ENCODE assay signal across 15 cellular contexts in the genomic region with DNA sequence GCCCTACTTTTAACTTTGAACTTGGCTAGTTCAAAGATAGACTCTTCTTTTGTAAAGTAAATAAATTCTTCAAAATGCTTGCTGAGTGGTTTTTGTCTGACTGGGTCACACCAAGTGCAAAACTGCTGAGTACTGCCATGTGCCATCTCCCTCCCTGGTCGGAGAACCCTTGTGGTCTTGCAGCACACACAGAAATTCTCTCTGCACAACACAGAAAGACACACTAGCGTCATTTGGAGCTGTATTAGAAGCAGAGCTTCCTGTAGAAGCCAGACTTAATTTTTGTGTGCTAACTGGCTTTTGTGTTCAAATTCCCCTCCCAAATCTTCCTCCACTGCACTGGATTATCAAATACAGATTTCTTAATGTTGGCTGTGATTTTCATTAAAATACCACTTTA. TPM values are rescaled to one million over a fixed set of nuclear protein-coding genes. Genes with fewer than 3 reads are reported as not detected.
DNase-seq lines count a peak whose midpoint lies in the region; ATAC-seq, FAIRE-seq and TF ChIP-seq lines count a peak whose summit lies in the region.
"Had no signal": no experiment of that assay in that cellular context is flagged by ENCODE, and none has a peak within 500 bp of the region (broad histone marks: within the 10 kb centered on the region; RNA-seq: fewer than 3 reads in every experiment).

No MANE protein-coding gene starts in this region.

- H3K79me2 ChIP-seq in trophoblast cell (ENCODE audit: control insufficient read depth, insufficient read depth, low read length, poor library complexity): peaks cover 7% of the 10 kb centered on the region

- no peak overlapping the region for H2AFZ ChIP-seq in trophoblast cell (ENCODE audit: insufficient read depth, low read length, poor library complexity)

- H3K4me1 ChIP-seq in trophoblast cell (ENCODE audit: control insufficient read depth in 1 of 2, insufficient read depth in 2 of 2, low read length in 2 of 2) (peaks cover 6 to 10% of the 10 kb centered on the region in 2 experiments), kidney (ENCODE audit: control insufficient read depth in 1 of 2, insufficient read depth in 1 of 2, low read depth in 1 of 2, low read length in 2 of 2) (peaks cover 6 to 7% of the 10 kb centered on the region in 2 donors)

- no peak for DNase-seq in activated T-cell treated with anti-CD3 and anti-CD28 coated beads, Interleukin-2, amount 50 U/mL, for 24 hours
- DNase-seq in activated T-cell treated with anti-CD3 and anti-CD28 coated beads for 4 hours (no peak), SK-N-MC (ENCODE audit: low read depth, low spot score) (no peak), trophoblast cell (no peak), SKM-1 (lab: John Stamatoyannopoulos, UW; ENCODE audit: unreplicated experiment) (no peak), kidney (no peak), NCI-H345 treated with DMSO at 0.1 percent for 48 hours (lab: John Stamatoyannopoulos, UW; ENCODE audit: unreplicated experiment) (no peak)
- DNase-seq in effector memory CD8-positive, alpha-beta T cell: no peak
- DNase-seq: effector CD8-positive, alpha-beta T cell; foreskin fibroblast; NCI-H2081; NCI-H774; nucleus accumbens; stimulated activated naive B cell treated with anti-CD40 and anti-IgM and Interleukin-4, amounts not matched to agents 10 μg/mL and 1 μg/mL and 100 μg/mL, for 72 hours had no signal

- H3K23ac ChIP-seq in trophoblast cell (ENCODE audit: low read length): no peak overlapping the region

- H2BK5ac ChIP-seq in trophoblast cell (ENCODE audit: low read depth, low read length, poor library complexity): no peak overlapping the region

- H4K91ac ChIP-seq in trophoblast cell (ENCODE audit: low read depth, low read length): no peak overlapping the region

- H3K27ac ChIP-seq in SK-N-MC (peak overlapping the region; percentile 45; the same call in 1 of the 2 replicates), trophoblast cell (ENCODE audit: low read depth, low read length) (no peak overlapping the region), kidney (ENCODE audit: low read depth in 2 of 2, low read length in 2 of 2) (no peak overlapping the region)

- H3K4ac ChIP-seq in trophoblast cell (ENCODE audit: low read depth, low read length): no peak overlapping the region

- no peaks in the 10 kb centered on the region for H3K27me3 Mint-ChIP-seq in activated T-cell treated with anti-CD3 and anti-CD28 coated beads, Interleukin-2, amount 50 U/mL, for 24 hours
- no peaks in the 10 kb centered on the region for H3K27me3 Mint-ChIP-seq in effector memory CD8-positive, alpha-beta T cell
- H3K27me3 Mint-ChIP-seq: stimulated activated naive B cell treated with anti-CD40 and anti-IgM and Interleukin-4, amounts not matched to agents 10 μg/mL and 1 μg/mL and 100 μg/mL, for 72 hours had no signal

- H3K9ac ChIP-seq in SK-N-MC (ENCODE audit: insufficient read length) (no peak overlapping the region), trophoblast cell (ENCODE audit: low read length) (peak overlapping the region; percentile 31), kidney (ENCODE audit: low read length in 2 of 2) (no peak overlapping the region)

- H3K36me3 ChIP-seq in SK-N-MC (ENCODE audit: insufficient read depth, low read length) (peaks cover 62% of the 10 kb centered on the region), trophoblast cell (ENCODE audit: control insufficient read depth in 1 of 2, insufficient read depth in 2 of 2, low read length in 2 of 2) (peaks cover 25 to 42% of the 10 kb centered on the region in 2 experiments), kidney (ENCODE audit: control insufficient read depth in 1 of 2, insufficient read depth in 2 of 2, low read length in 2 of 2) (peaks cover 30 to 47% of the 10 kb centered on the region in 2 donors)

- no peak overlapping the region for H3K14ac ChIP-seq in trophoblast cell (ENCODE audit: low read length)

- H4K12ac ChIP-seq in trophoblast cell (ENCODE audit: low read depth, low read length): no peak overlapping the region

- no peak for FAIRE-seq in kidney (lab: Jason Lieb, UNC)

- H3K27me3 ChIP-seq in trophoblast cell (ENCODE audit: insufficient read depth, low read length): no peaks in the 10 kb centered on the region

- no CpG with 5 or more reads among the region's 2 CpGs for WGBS in trophoblast cell (ENCODE audit: extremely low coverage, insufficient coverage, insufficient read length)

- H3K4me1 Mint-ChIP-seq in activated T-cell treated with anti-CD3 and anti-CD28 coated beads, Interleukin-2, amount 50 U/mL, for 24 hours (ENCODE audit: low read depth): peaks cover 40% of the 10 kb centered on the region
- H3K4me1 Mint-ChIP-seq in effector memory CD8-positive, alpha-beta T cell (ENCODE audit: low read depth in 2 of 2): peaks cover 18 to 22% of the 10 kb centered on the region in 2 donors

- intact Hi-C loops in kidney (cut with DNase I): no loop called here

- no peak overlapping the region for H2BK120ac ChIP-seq in trophoblast cell (ENCODE audit: insufficient read depth, low read length, poor library complexity)

- H3K18ac ChIP-seq in trophoblast cell (ENCODE audit: low read length): no peak overlapping the region

- H2AK5ac ChIP-seq in trophoblast cell (ENCODE audit: low read length): no peak overlapping the region

- no peak overlapping the region for H3K4me3 ChIP-seq in SK-N-MC
- no peak overlapping the region for H3K4me3 ChIP-seq in trophoblast cell (ENCODE audit: low read depth, low read length)
- H3K4me3 ChIP-seq in kidney (ENCODE audit: low read length in 2 of 2): no peak overlapping the region

- H3K4me3 Mint-ChIP-seq in activated T-cell treated with anti-CD3 and anti-CD28 coated beads, Interleukin-2, amount 50 U/mL, for 24 hours: peak overlapping the region; percentile 94
- H3K4me3 Mint-ChIP-seq in effector memory CD8-positive, alpha-beta T cell: peak overlapping the region in 1 of 2 donors; percentile 99

- no peak for TF ChIP-seq CTCF in kidney (IDR thresholded peaks at IDR 0.05; ENCODE audit: borderline replicate concordance, extremely low read depth, insufficient read depth)

- peak overlapping the region; percentile 96 for H3K27ac Mint-ChIP-seq in activated T-cell treated with anti-CD3 and anti-CD28 coated beads, Interleukin-2, amount 50 U/mL, for 24 hours
- peak overlapping the region; percentile 76 to 100 for H3K27ac Mint-ChIP-seq in effector memory CD8-positive, alpha-beta T cell

- peaks cover 7% of the 10 kb centered on the region for H3K79me1 ChIP-seq in trophoblast cell (ENCODE audit: low read length)

- no peak for ATAC-seq in effector memory CD8-positive, alpha-beta T cell (replicated peaks)
- ATAC-seq: stimulated activated naive B cell treated with anti-CD40 and anti-IgM and Interleukin-4, amounts not matched to agents 10 μg/mL and 1 μg/mL and 100 μg/mL, for 72 hours had no signal

- H4K8ac ChIP-seq in trophoblast cell (ENCODE audit: low read depth, low read length): no peak overlapping the region

- H3K9me3 ChIP-seq in SK-N-MC (ENCODE audit: low read depth, low read length) (no peaks in the 10 kb centered on the region), trophoblast cell (ENCODE audit: insufficient read depth, low read depth, low read length) (no peaks in the 10 kb centered on the region), kidney (ENCODE audit: control insufficient read depth in 1 of 2, low read length in 2 of 2) (no peaks in the 10 kb centered on the region)

- no peak overlapping the region for H2BK12ac ChIP-seq in trophoblast cell (ENCODE audit: low read length)

- no peak overlapping the region for H3K4me2 ChIP-seq in trophoblast cell (ENCODE audit: low read length)

- H3K36me3 Mint-ChIP-seq in activated T-cell treated with anti-CD3 and anti-CD28 coated beads, Interleukin-2, amount 50 U/mL, for 24 hours (ENCODE audit: low read depth): peaks cover 73% of the 10 kb centered on the region
- peaks cover 61% of the 10 kb centered on the region for H3K36me3 Mint-ChIP-seq in effector memory CD8-positive, alpha-beta T cell (ENCODE audit: insufficient read depth)

- H3K9me3 Mint-ChIP-seq in activated T-cell treated with anti-CD3 and anti-CD28 coated beads, Interleukin-2, amount 50 U/mL, for 24 hours: no peaks in the 10 kb centered on the region
- no peaks in the 10 kb centered on the region for H3K9me3 Mint-ChIP-seq in effector memory CD8-positive, alpha-beta T cell
- H3K9me3 Mint-ChIP-seq: stimulated activated naive B cell treated with anti-CD40 and anti-IgM and Interleukin-4, amounts not matched to agents 10 μg/mL and 1 μg/mL and 100 μg/mL, for 72 hours had no signal

RNA-seq across cellular contexts. Expression of gene PSMB4, which starts 2.5 kb away (rescaled TPM):
- 411 and 419 TPM in 2 replicates for polyA plus RNA-seq in trophoblast cell (2013)
- total RNA-seq in kidney: 212 TPM
- polyA plus RNA-seq in kidney (ENCODE audit: insufficient read depth, low read depth, low replicate concordance): 436 TPM

RNA-seq across cellular contexts. Expression of gene SELENBP1, which starts 29.4 kb away (rescaled TPM):
- polyA plus RNA-seq in trophoblast cell (2013): 5.4 and 5.9 TPM in 2 replicates
- total RNA-seq in kidney: 50.0 TPM
- 161 TPM for polyA plus RNA-seq in kidney (ENCODE audit: insufficient read depth, low read depth, low replicate concordance)
- total RNA-seq: HT1080 had no signal

RNA-seq across cellular contexts. Expression of gene RFX5, which starts 54.8 kb away (rescaled TPM):
- polyA plus RNA-seq in trophoblast cell (2013): 21.0 and 23.2 TPM in 2 replicates
- total RNA-seq in kidney: 46.6 TPM
- polyA plus RNA-seq in kidney (ENCODE audit: insufficient read depth, low read depth, low replicate concordance): 17.9 TPM

RNA-seq across cellular contexts. Expression of gene POGZ, which starts 57.4 kb away (rescaled TPM):
- 40.5 and 43.4 TPM in 2 replicates for polyA plus RNA-seq in trophoblast cell (2013)
- 96.6 TPM for total RNA-seq in kidney
- 16.4 TPM for polyA plus RNA-seq in kidney (ENCODE audit: insufficient read depth, low read depth, low replicate concordance)
